23 cellular contexts compared by ENCODE assay signal in the genomic region with DNA sequence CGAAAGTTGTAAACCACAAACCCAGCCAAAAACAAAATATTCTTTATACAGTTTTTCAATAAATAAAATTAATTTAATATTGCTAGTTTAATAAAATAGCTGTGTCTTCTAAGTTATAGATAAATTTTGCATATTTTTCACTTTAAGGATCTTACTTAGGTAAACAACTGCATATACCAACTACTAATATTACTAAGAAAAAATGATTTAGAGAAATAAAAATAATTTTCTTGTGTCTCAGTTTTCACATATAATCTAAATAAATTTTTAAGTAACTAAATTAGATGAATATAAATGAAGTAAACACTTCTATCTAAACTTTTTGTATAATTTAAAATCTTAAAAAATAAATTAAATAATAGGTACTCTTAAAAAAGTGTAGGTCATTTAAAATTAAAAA.
DNase-seq lines count a peak whose midpoint lies in the region; ATAC-seq, FAIRE-seq and TF ChIP-seq lines count a peak whose summit lies in the region.
"Had no signal": no experiment of that assay in that cellular context is flagged by ENCODE, and none has a peak within 500 bp of the region (broad histone marks: within the 10 kb centered on the region; RNA-seq: fewer than 3 reads in every experiment).

No MANE protein-coding gene starts in this region.

- DNase-seq in right atrium auricular region (ENCODE audit: low spot score) (no peak), Right ventricle myocardium superior (no peak)
- DNase-seq: AML-193; Calu3; CD4-positive, alpha-beta T cell; CD8-positive, alpha-beta T cell; DMS79 treated with DMSO at 0.1 percent for 48 hours; EL; GDM1 had no signal

- peaks cover 5% of the 10 kb centered on the region; the same call in 1 of the 2 replicates for H3K36me3 ChIP-seq in DOHH2 (ENCODE audit: control insufficient read depth, low read length)
- no peaks in the 10 kb centered on the region for H3K36me3 ChIP-seq in OCI-LY1 (ENCODE audit: insufficient read depth, low read length)
- H3K36me3 ChIP-seq in right atrium auricular region: no peaks in the 10 kb centered on the region
- H3K36me3 ChIP-seq: BLaER1 treated with 17β-estradiol and CSF1 and Interleukin-3, amounts not matched to agents 10 nM and 100 nM had no signal

- H4K20me1 ChIP-seq in DOHH2 (ENCODE audit: control insufficient read depth, insufficient read depth, low read depth, low read length): no peaks in the 10 kb centered on the region
- no peaks in the 10 kb centered on the region for H4K20me1 ChIP-seq in OCI-LY1 (ENCODE audit: insufficient read depth, low read length)
- H4K20me1 ChIP-seq: BLaER1 treated with 17β-estradiol and CSF1 and Interleukin-3, amounts not matched to agents 10 nM and 100 nM had no signal

- peaks cover 47% of the 10 kb centered on the region for H3K4me1 ChIP-seq in DOHH2 (ENCODE audit: control insufficient read depth, low read length)
- H3K4me1 ChIP-seq in OCI-LY1 (ENCODE audit: insufficient read depth, low read length, severe bottlenecking): peaks cover 49% of the 10 kb centered on the region
- no peaks in the 10 kb centered on the region for H3K4me1 ChIP-seq in right atrium auricular region
- H3K4me1 ChIP-seq: A549 had no signal

- intact Hi-C loops in Right ventricle myocardium superior (cut with DNase I): no loop called here

- peak; percentile 14 for FAIRE-seq in colon (lab: Jason Lieb, UNC)
- FAIRE-seq: A549, D721Med, GM12878, GM12892, GM18507 had no signal

- H3F3A ChIP-seq in DOHH2 (ENCODE audit: control insufficient read depth, insufficient read depth): peaks cover 29% of the 10 kb centered on the region
- 0 out of 2 replicates have a peak, but pooled peaks cover 5% of the 10 kb centered on the region for H3F3A ChIP-seq in OCI-LY1 (ENCODE audit: insufficient read depth, low read length)

- H3K9me3 ChIP-seq in DOHH2 (ENCODE audit: control insufficient read depth, insufficient read depth, low read length) (no peaks in the 10 kb centered on the region), OCI-LY1 (ENCODE audit: low read length) (no peaks in the 10 kb centered on the region), right atrium auricular region (no peaks in the 10 kb centered on the region)
- H3K9me3 ChIP-seq: A549 had no signal

- no peak overlapping the region for H3K9ac ChIP-seq in OCI-LY1 (ENCODE audit: low read length)
- H3K9ac ChIP-seq: BLaER1 treated with 17β-estradiol and CSF1 and Interleukin-3, amounts not matched to agents 10 nM and 100 nM had no signal

- H3K4me3 ChIP-seq in DOHH2 (ENCODE audit: low read length) (no peak overlapping the region), OCI-LY1 (ENCODE audit: low read depth, low read length, poor library complexity, severe bottlenecking) (no peak overlapping the region), right atrium auricular region (no peak overlapping the region)
- H3K4me3 ChIP-seq: A549; BLaER1 treated with 17β-estradiol and CSF1 and Interleukin-3, amounts not matched to agents 10 nM and 100 nM; GM12878 had no signal

- H3K27me3 ChIP-seq in DOHH2 (ENCODE audit: control insufficient read depth, low read length) (no peaks in the 10 kb centered on the region), OCI-LY1 (ENCODE audit: insufficient read depth, low read length) (no peaks in the 10 kb centered on the region), right atrium auricular region (no peaks in the 10 kb centered on the region)
- H3K27me3 ChIP-seq: BLaER1 treated with 17β-estradiol and CSF1 and Interleukin-3, amounts not matched to agents 10 nM and 100 nM had no signal

- peak overlapping the region; percentile 72; the same call in 1 of the 2 replicates for H3K27ac ChIP-seq in DOHH2 (ENCODE audit: low read depth, low read length)
- H3K27ac ChIP-seq in OCI-LY1 (ENCODE audit: low read depth, low read length, poor library complexity, severe bottlenecking): peak overlapping the region; percentile 78
- peak overlapping the region; percentile 53 for H3K27ac ChIP-seq in VCaP
- H3K27ac ChIP-seq in right atrium auricular region: no peak overlapping the region
- H3K27ac ChIP-seq: 22Rv1; A549; BLaER1 treated with 17β-estradiol and CSF1 and Interleukin-3, amounts not matched to agents 10 nM and 100 nM; C4-2B had no signal

- no peak overlapping the region for H2AFZ ChIP-seq in OCI-LY1 (ENCODE audit: low read length)

- no peak for ATAC-seq in GM19452 (IDR thresholded peaks at IDR 0.05; ENCODE audit: unreplicated experiment)
- ATAC-seq in HG02870 (IDR thresholded peaks at IDR 0.05; ENCODE audit: unreplicated experiment): no peak
- ATAC-seq in Right ventricle myocardium superior (ENCODE audit: poor library complexity): no peak
- ATAC-seq: A549; CD8-positive, alpha-beta T cell; GM12878 had no signal

- H3K4me2 ChIP-seq in DOHH2 (ENCODE audit: low read length): no peak overlapping the region
- H3K4me2 ChIP-seq in OCI-LY1 (ENCODE audit: low read length): no peak overlapping the region
- H3K4me2 ChIP-seq: A549; BLaER1 treated with 17β-estradiol and CSF1 and Interleukin-3, amounts not matched to agents 10 nM and 100 nM had no signal

- H3K79me2 ChIP-seq in DOHH2 (ENCODE audit: control insufficient read depth, low read length): peaks cover 17% of the 10 kb centered on the region
- peaks cover 7% of the 10 kb centered on the region; the same call in 1 of the 2 replicates for H3K79me2 ChIP-seq in OCI-LY1 (ENCODE audit: insufficient read depth, low read length)

- TF ChIP-seq CTCF in DOHH2 (IDR thresholded peaks at IDR 0.05; ENCODE audit: low read depth, low read length, poor library complexity, severe bottlenecking): no peak
- TF ChIP-seq CTCF in OCI-LY1 (IDR thresholded peaks at IDR 0.05; ENCODE audit: low read length): no peak
- TF ChIP-seq CTCF in VCaP (conservative IDR thresholded peaks at IDR 0.05): no peak
- TF ChIP-seq CTCF in right atrium auricular region (IDR thresholded peaks at IDR 0.05): no peak

- no peaks in the 10 kb centered on the region for H3K9me2 ChIP-seq in DOHH2 (replicated peaks; ENCODE audit: control insufficient read depth, low read length)
- no peaks in the 10 kb centered on the region for H3K9me2 ChIP-seq in OCI-LY1 (ENCODE audit: low read depth, low read length)

Comparison
In these comparisons a context has a peak if more than half of its experiments do, and no peak if none do; other contexts are left out.
1. H3K27ac ChIP-seq: peak in DOHH2 (single experiment), OCI-LY1 (single experiment) and VCaP (single experiment); none in right atrium auricular region (0 of 2).